ENCODE assay signal across 12 cellular contexts in genomic region chr19:16370671-16371391, GRCh38. TPM values are rescaled to one million over a fixed set of nuclear protein-coding genes. Genes with fewer than 3 reads are reported as not detected.
A peak's percentile ranks its signal among the peaks of the same experiment; 100 is the strongest.
DNase-seq lines count a peak whose midpoint lies in the region; ATAC-seq, FAIRE-seq and TF ChIP-seq lines count a peak whose summit lies in the region.
"Had no signal": no experiment of that assay in that cellular context is flagged by ENCODE, and none has a peak within 500 bp of the region (broad histone marks: within the 10 kb centered on the region; RNA-seq: fewer than 3 reads in every experiment).

No MANE protein-coding gene starts in this region.

- H3K4me3 ChIP-seq in BLaER1 treated with 17β-estradiol and CSF1 and Interleukin-3, amounts not matched to agents 10 nM and 100 nM: peak overlapping the region in 6 of 10 experiments; percentile 16 to 58 (median 30); a peak in 6 of 20 replicates
- H3K4me3 ChIP-seq in A673 (ENCODE audit: low read depth, low read length, poor library complexity, severe bottlenecking): no peak overlapping the region

- CTCF ChIA-PET in activated CD4-positive, alpha-beta memory T cell treated with anti-CD3 and anti-CD28 coated beads, Interleukin-2, amount 10 ng/mL, durations not matched to agents 7 days and 5 days (lab: Charles Lee): interaction anchor here (0.6 to 7.2 kb wide), 11 partner anchors 9 to 124 kb away, joined by 3 to 109 read pairs (median 10); no protein-coding TSS in a partner anchor
- CTCF ChIA-PET in A673 (lab: Charles Lee): interaction anchor here (1.3 kb wide), 1 partner anchor 12 kb away, joined by 3 read pairs; no protein-coding TSS in a partner anchor

- H3K36me3 Mint-ChIP-seq in activated CD4-positive, alpha-beta memory T cell treated with anti-CD3 and anti-CD28 coated beads, Interleukin-2, amount 10 ng/mL, durations not matched to agents 7 days and 5 days (ENCODE audit: low read depth): peaks cover 40% of the 10 kb centered on the region
- peaks cover 18% of the 10 kb centered on the region for H3K36me3 Mint-ChIP-seq in memory B cell

- DNase-seq in GM12891 (ENCODE audit: insufficient read length, low spot score): no peak
- DNase-seq in activated CD4-positive, alpha-beta memory T cell treated with anti-CD3 and anti-CD28 coated beads, Interleukin-2, amount 10 ng/mL, durations not matched to agents 7 days and 5 days: peak; percentile 66
- no peak for DNase-seq in memory B cell (ENCODE audit: low spot score in 2 of 2)
- DNase-seq in NCI-H748 (lab: John Stamatoyannopoulos, UW; ENCODE audit: unreplicated experiment): no peak
- DNase-seq in NCI-H748 treated with DMSO at 0.1 percent for 48 hours (lab: John Stamatoyannopoulos, UW): no peak
- DNase-seq in A673 (ENCODE audit: low spot score): no peak
- DNase-seq: foreskin keratinocyte, mammary epithelial cell had no signal

- FAIRE-seq in GM12891 (lab: Jason Lieb, UNC): peak; percentile 54
- FAIRE-seq: colon, D721Med had no signal

- peak overlapping the region in 8 of 11 experiments; percentile 36 to 81 (median 60); a peak in 16 of 22 replicates for H3K27ac ChIP-seq in BLaER1 treated with 17β-estradiol and CSF1 and Interleukin-3, amounts not matched to agents 10 nM and 100 nM
- no peak overlapping the region for H3K27ac ChIP-seq in A673 (ENCODE audit: low read depth, low read length, poor library complexity, severe bottlenecking)
- H3K27ac ChIP-seq: foreskin keratinocyte had no signal

- POLR2A ChIA-PET in activated CD4-positive, alpha-beta memory T cell treated with anti-CD3 and anti-CD28 coated beads, Interleukin-2, amount 10 ng/mL, durations not matched to agents 7 days and 5 days (lab: Charles Lee): interaction anchor here (0.6 to 34.9 kb wide), 22 partner anchors 8 to 295 kb away, joined by 3 to 3221 read pairs (median 6); partner anchors contain the start of genes HSH2D, KLF2 and TPM4
- POLR2A ChIA-PET in A673 (lab: Charles Lee; ENCODE audit: low non-redundant PET): no interaction called here

- peak overlapping the region in 8 of 11 experiments; percentile 8 to 76 (median 48); a peak in 16 of 22 replicates for H3K9ac ChIP-seq in BLaER1 treated with 17β-estradiol and CSF1 and Interleukin-3, amounts not matched to agents 10 nM and 100 nM

- H3K4me1 ChIP-seq in BLaER1 treated with 17β-estradiol and CSF1 and Interleukin-3, amounts not matched to agents 10 nM and 100 nM: peaks cover 71 to 96% (median 88%) of the 10 kb centered on the region in 10 experiments
- H3K4me1 ChIP-seq in A673 (ENCODE audit: insufficient read depth, low read length, poor library complexity, severe bottlenecking): no peaks in the 10 kb centered on the region
- H3K4me1 ChIP-seq: foreskin keratinocyte had no signal

- BruUV-seq in A673 (replicated peaks; lab: Mats Ljungman, UMichigan): no TSS peak

- H3K4me3 Mint-ChIP-seq in activated CD4-positive, alpha-beta memory T cell treated with anti-CD3 and anti-CD28 coated beads, Interleukin-2, amount 10 ng/mL, durations not matched to agents 7 days and 5 days: no peak overlapping the region
- peak overlapping the region; percentile 67 for H3K4me3 Mint-ChIP-seq in memory B cell

- no peaks in the 10 kb centered on the region for H3K9me3 ChIP-seq in BLaER1 treated with 17β-estradiol and CSF1 and Interleukin-3, amounts not matched to agents 10 nM and 100 nM (replicated peaks in 1 of 11)
- no peaks in the 10 kb centered on the region for H3K9me3 ChIP-seq in A673 (ENCODE audit: low read depth, low read length, poor library complexity, severe bottlenecking)

- H3K9me3 Mint-ChIP-seq in activated CD4-positive, alpha-beta memory T cell treated with anti-CD3 and anti-CD28 coated beads, Interleukin-2, amount 10 ng/mL, durations not matched to agents 7 days and 5 days: no peaks in the 10 kb centered on the region
- H3K9me3 Mint-ChIP-seq in memory B cell: no peaks in the 10 kb centered on the region

- peaks cover 0 to 89% (median 9%) of the 10 kb centered on the region in 11 experiments; a peak in 12 of 22 replicates for H4K20me1 ChIP-seq in BLaER1 treated with 17β-estradiol and CSF1 and Interleukin-3, amounts not matched to agents 10 nM and 100 nM

- H3K4me1 Mint-ChIP-seq in activated CD4-positive, alpha-beta memory T cell treated with anti-CD3 and anti-CD28 coated beads, Interleukin-2, amount 10 ng/mL, durations not matched to agents 7 days and 5 days: peaks cover 14% of the 10 kb centered on the region
- peaks cover 52% of the 10 kb centered on the region for H3K4me1 Mint-ChIP-seq in memory B cell

- intact Hi-C loops in A673 (cut with micrococcal nuclease; ENCODE audit: unreplicated experiment): no loop called here

- H3K27ac Mint-ChIP-seq in activated CD4-positive, alpha-beta memory T cell treated with anti-CD3 and anti-CD28 coated beads, Interleukin-2, amount 10 ng/mL, durations not matched to agents 7 days and 5 days: no peak overlapping the region
- H3K27ac Mint-ChIP-seq in memory B cell: no peak overlapping the region

- ATAC-seq in memory B cell (ENCODE audit: low read depth) (peak; percentile 7), GM18867 (IDR thresholded peaks at IDR 0.05; ENCODE audit: unreplicated experiment) (no peak)
- ATAC-seq: foreskin keratinocyte had no signal

- H3K4me2 ChIP-seq in BLaER1 treated with 17β-estradiol and CSF1 and Interleukin-3, amounts not matched to agents 10 nM and 100 nM: peak overlapping the region; percentile 90 to 99 (median 97)

- no peak for TF ChIP-seq POLR2A in GM12891 (IDR thresholded peaks at IDR 0.05; ENCODE audit: low read depth, low read length)

- peaks cover 20 to 30% (median 29%) of the 10 kb centered on the region in 11 experiments for H3K27me3 ChIP-seq in BLaER1 treated with 17β-estradiol and CSF1 and Interleukin-3, amounts not matched to agents 10 nM and 100 nM
- H3K27me3 ChIP-seq in A673 (replicated peaks; ENCODE audit: insufficient read depth, low read depth, low read length, poor library complexity): no peaks in the 10 kb centered on the region
- H3K27me3 ChIP-seq: foreskin keratinocyte had no signal

- TF ChIP-seq CTCF in A673 (conservative IDR thresholded peaks at IDR 0.05; ENCODE audit: low read depth, low read length): no peak

- H3K27me3 Mint-ChIP-seq in activated CD4-positive, alpha-beta memory T cell treated with anti-CD3 and anti-CD28 coated beads, Interleukin-2, amount 10 ng/mL, durations not matched to agents 7 days and 5 days: peaks cover 2% of the 10 kb centered on the region
- no peaks in the 10 kb centered on the region for H3K27me3 Mint-ChIP-seq in memory B cell

- peaks cover 13 to 36% (median 25%) of the 10 kb centered on the region in 11 experiments for H3K36me3 ChIP-seq in BLaER1 treated with 17β-estradiol and CSF1 and Interleukin-3, amounts not matched to agents 10 nM and 100 nM
- peaks cover 19% of the 10 kb centered on the region for H3K36me3 ChIP-seq in A673 (ENCODE audit: insufficient read depth, low read length, poor library complexity, severe bottlenecking)

TF ChIP-seq in GM12891, 5 proteins besides CTCF, POLR2A, EP300 and RAD21:
- no peak for TF ChIP-seq TAF1 (IDR thresholded peaks at IDR 0.05; ENCODE audit: low read depth, low read length)
- no peak for TF ChIP-seq SPI1 (IDR thresholded peaks at IDR 0.05; ENCODE audit: low read depth, low read length)
- no peak for TF ChIP-seq PAX5 (IDR thresholded peaks at IDR 0.05; ENCODE audit: insufficient read depth, low read length, severe bottlenecking)
- no peak for TF ChIP-seq POU2F2 (IDR thresholded peaks at IDR 0.05; ENCODE audit: low read depth, low read length)
- no peak for TF ChIP-seq POLR2AphosphoS5 (IDR thresholded peaks at IDR 0.05; ENCODE audit: low read depth, low read length)

RNA-seq across cellular contexts. Expression of gene KLF2, which starts 46.2 kb away (rescaled TPM):
- 4.0 TPM for polyA plus RNA-seq in GM12891 (2012; ENCODE audit: low read depth, missing spikeins)
- total RNA-seq in activated CD4-positive, alpha-beta memory T cell treated with anti-CD3 and anti-CD28 coated beads, Interleukin-2, amount 10 ng/mL, durations not matched to agents 7 days and 5 days: 100 to 1,000 TPM; 410 to 423 TPM
- total RNA-seq in A673 (2021): 1.9 and 2.1 TPM in 2 replicates

Comparison
In these comparisons a context has a peak if more than half of its experiments do, and no peak if none do; other contexts are left out.
1. RNA of gene KLF2, which starts 46.2 kb away (total RNA-seq): 410 to 423 TPM in activated CD4-positive, alpha-beta memory T cell treated with anti-CD3 and anti-CD28 coated beads, Interleukin-2, amount 10 ng/mL, durations not matched to agents 7 days and 5 days; 1.9 to 2.1 TPM in A673; every median in the first group is over 100 times any median in the second.